In the genomic region with DNA sequence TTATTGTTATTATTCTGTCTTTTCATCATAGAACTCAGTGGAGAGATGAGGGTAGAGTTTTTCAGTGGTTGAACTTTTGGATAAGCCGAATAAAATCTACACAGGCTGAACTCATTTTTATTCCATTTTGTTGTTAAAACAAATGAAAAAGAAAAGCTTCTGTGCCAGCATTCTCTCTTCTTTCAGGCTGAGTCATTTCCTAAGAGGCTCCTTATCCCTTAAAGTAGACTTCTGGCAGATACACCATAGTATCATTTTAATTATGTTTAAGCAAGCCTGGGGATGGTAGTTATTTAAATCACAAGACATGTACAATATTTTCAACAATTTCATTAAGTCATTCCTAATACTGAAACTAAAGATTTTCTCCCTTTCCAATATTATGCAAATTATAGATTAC, we compare ENCODE assay signal across 24 cellular contexts.
DNase-seq lines count a peak whose midpoint lies in the region; ATAC-seq and TF ChIP-seq lines count a peak whose summit lies in the region.
"Had no signal": no experiment of that assay in that cellular context is flagged by ENCODE, and none has a peak within 500 bp of the region (broad histone marks: within the 10 kb centered on the region; RNA-seq: fewer than 3 reads in every experiment).

No MANE protein-coding gene starts in this region.

- H3K36me3 ChIP-seq in upper lobe of right lung (no peaks in the 10 kb centered on the region), body of pancreas (replicated peaks in 1 of 2; ENCODE audit: insufficient read depth in 1 of 2, low read depth in 2 of 2) (no peaks in the 10 kb centered on the region)
- H3K36me3 ChIP-seq: SJSA1, uterus had no signal

- intact Hi-C loops in upper lobe of right lung (cut with DNase I) (no loop called here), body of pancreas (cut with DNase I) (no loop called here)

- POLR2A ChIA-PET in AG04449 (lab: Yijun Ruan, JAX): no interaction called here

- ATAC-seq in upper lobe of right lung (no peak), body of pancreas (no peak)
- ATAC-seq: activated CD8-positive, alpha-beta T cell treated with anti-CD3 and anti-CD28 coated beads, Interleukin-2, amount 10 ng/mL, durations not matched to agents 7 days and 5 days; GM23338; left cardiac atrium; stimulated activated naive B cell treated with anti-CD40 and anti-IgM and Interleukin-4, amounts not matched to agents 10 μg/mL and 1 μg/mL and 100 μg/mL, for 72 hours; T-cell had no signal

- H3K4me3 ChIP-seq in AG04449 (ENCODE audit: low read depth, low read length) (no peak overlapping the region), cardiac fibroblast (replicated peaks in 1 of 2; ENCODE audit: low read depth in 2 of 2, low read length in 2 of 2) (no peak overlapping the region), upper lobe of right lung (no peak overlapping the region), body of pancreas (no peak overlapping the region)
- H3K4me3 ChIP-seq: GM23338, hepatocyte, SJSA1, uterus had no signal

- 80 to 90% methylated on average over 1 of the region's 1 CpG for WGBS in body of pancreas, 2 donors

- H3K4me1 ChIP-seq in upper lobe of right lung (no peaks in the 10 kb centered on the region), body of pancreas (no peaks in the 10 kb centered on the region)
- H3K4me1 ChIP-seq: SJSA1, uterus had no signal

- no peaks in the 10 kb centered on the region for H3K9me3 ChIP-seq in upper lobe of right lung
- no peaks in the 10 kb centered on the region for H3K9me3 ChIP-seq in body of pancreas
- H3K9me3 ChIP-seq: uterus had no signal

- CTCF ChIA-PET in AG04449 (lab: Yijun Ruan, JAX): no interaction called here

- no peak for TF ChIP-seq POLR2A in body of pancreas (IDR thresholded peaks at IDR 0.05)

- TF ChIP-seq CTCF in AG04449 (IDR thresholded peaks at IDR 0.05; ENCODE audit: insufficient read depth, low read length, missing control alignments) (no peak), cardiac fibroblast (IDR thresholded peaks at IDR 0.05; ENCODE audit: low read depth, low read length) (no peak), upper lobe of right lung (IDR thresholded peaks at IDR 0.05) (no peak), body of pancreas (IDR thresholded peaks at IDR 0.05) (no peak)

- H3K27me3 ChIP-seq in upper lobe of right lung: no peaks in the 10 kb centered on the region
- no peaks in the 10 kb centered on the region for H3K27me3 ChIP-seq in body of pancreas
- H3K27me3 ChIP-seq: hepatocyte, SJSA1, uterus had no signal

- DNase-seq in AG04449 (ENCODE audit: low read depth, low spot score) (peak; percentile 45), HT1080 (ENCODE audit: low read depth) (peak; percentile 46), cardiac fibroblast (ENCODE audit: low read depth in 2 of 2) (peak; percentile 49), iris pigment epithelial cell (ENCODE audit: low read depth) (peak; percentile 83), SW 1271 (lab: John Stamatoyannopoulos, UW) (no peak), upper lobe of right lung (no peak), D341Med (ENCODE audit: low spot score) (no peak), body of pancreas (no peak)
- DNase-seq: activated CD8-positive, alpha-beta T cell treated with anti-CD3 and anti-CD28 coated beads, Interleukin-2, amount 10 ng/mL, durations not matched to agents 7 days and 5 days; anterior cingulate cortex; CD4-positive, CD25-positive, alpha-beta regulatory T cell; HFFc6; left cardiac atrium; mammary epithelial cell; NCI-H1694 treated with DMSO at 0.1 percent for 48 hours; NCI-H526; right cardiac atrium; stimulated activated CD4-positive, alpha-beta T cell treated with anti-CD3 and anti-CD28 coated beads, Interleukin-4, amount 100 ng/mL, for 4 hours; stimulated activated naive B cell treated with anti-CD40 and anti-IgM and Interleukin-4, amounts not matched to agents 10 μg/mL and 1 μg/mL and 100 μg/mL, for 72 hours; T-cell; uterus had no signal

- H3K27ac ChIP-seq in upper lobe of right lung: no peak overlapping the region
- no peak overlapping the region for H3K27ac ChIP-seq in body of pancreas
- H3K27ac ChIP-seq: hepatocyte, SJSA1, uterus had no signal

Comparison
In these comparisons a context has a peak if more than half of its experiments do, and no peak if none do; other contexts are left out.
1. DNase-seq: peak in AG04449 (single experiment), HT1080 (single experiment), cardiac fibroblast (2 of 2) and iris pigment epithelial cell (single experiment); none in SW 1271 (0 of 2), upper lobe of right lung (single experiment), D341Med (single experiment) and body of pancreas (0 of 4).